Comparison of ENCODE assay signal across 2 cellular contexts in genomic region chr10:113776553-113776952, GRCh38.
A peak's percentile ranks its signal among the peaks of the same experiment; 100 is the strongest.
TF ChIP-seq lines count a peak whose summit lies in the region.

No MANE protein-coding gene starts in this region.

TF ChIP-seq in HepG2, 621 proteins besides CTCF, POLR2A, EP300 and RAD21:
- peak; percentile 87 for TF ChIP-seq ATF7 (IDR thresholded peaks at IDR 0.05)
- TF ChIP-seq ATF7 (CRISPR knock-in tag; IDR thresholded peaks at IDR 0.05): no peak
- TF ChIP-seq CENPX (CRISPR knock-in tag; IDR thresholded peaks at IDR 0.05): no peak

TF ChIP-seq in K562, 482 proteins besides CTCF, POLR2A, EP300 and RAD21:
- no peak for TF ChIP-seq HDAC3 (IDR thresholded peaks at IDR 0.05; ENCODE audit: borderline replicate concordance, partially characterized antibody)
- TF ChIP-seq, protein P1, sequence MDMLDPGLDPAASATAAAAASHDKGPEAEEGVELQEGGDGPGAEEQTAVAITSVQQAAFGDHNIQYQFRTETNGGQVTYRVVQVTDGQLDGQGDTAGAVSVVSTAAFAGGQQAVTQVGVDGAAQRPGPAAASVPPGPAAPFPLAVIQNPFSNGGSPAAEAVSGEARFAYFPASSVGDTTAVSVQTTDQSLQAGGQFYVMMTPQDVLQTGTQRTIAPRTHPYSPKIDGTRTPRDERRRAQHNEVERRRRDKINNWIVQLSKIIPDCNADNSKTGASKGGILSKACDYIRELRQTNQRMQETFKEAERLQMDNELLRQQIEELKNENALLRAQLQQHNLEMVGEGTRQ (CRISPR knock-in tag; IDR thresholded peaks at IDR 0.05): no peak
- TF ChIP-seq, protein P2, sequence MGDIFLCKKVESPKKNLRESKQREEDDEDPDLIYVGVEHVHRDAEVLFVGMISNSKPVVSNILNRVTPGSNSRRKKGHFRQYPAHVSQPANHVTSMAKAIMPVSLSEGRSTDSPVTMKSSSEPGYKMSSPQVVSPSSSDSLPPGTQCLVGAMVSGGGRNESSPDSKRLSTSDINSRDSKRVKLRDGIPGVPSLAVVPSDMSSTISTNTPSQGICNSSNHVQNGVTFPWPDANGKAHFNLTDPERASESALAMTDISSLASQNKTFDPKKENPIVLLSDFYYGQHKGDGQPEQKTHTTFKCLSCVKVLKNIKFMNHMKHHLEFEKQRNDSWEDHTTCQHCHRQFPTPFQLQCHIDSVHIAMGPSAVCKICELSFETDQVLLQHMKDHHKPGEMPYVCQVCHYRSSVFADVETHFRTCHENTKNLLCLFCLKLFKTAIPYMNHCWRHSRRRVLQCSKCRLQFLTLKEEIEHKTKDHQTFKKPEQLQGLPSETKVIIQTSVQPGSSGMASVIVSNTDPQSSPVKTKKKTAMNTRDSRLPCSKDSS (IDR thresholded peaks at IDR 0.05; ENCODE audit: low read depth, partially characterized antibody): no peak
- peak; percentile 17; the same call in 1 of the 2 replicates for TF ChIP-seq ATF3 (IDR thresholded peaks at IDR 0.05)
- no peak for TF ChIP-seq ATF3 (CRISPR knock-in tag; conservative IDR thresholded peaks at IDR 0.05)
- TF ChIP-seq NBN (IDR thresholded peaks at IDR 0.05; ENCODE audit: low read depth): no peak
- TF ChIP-seq MEF2D (tag; conservative IDR thresholded peaks at IDR 0.05; ENCODE audit: low read depth): no peak
- no peak for TF ChIP-seq ZNF707 (CRISPR knock-in tag; conservative IDR thresholded peaks at IDR 0.05)
- no peak for TF ChIP-seq ZNF79 (CRISPR knock-in tag; IDR thresholded peaks at IDR 0.05; ENCODE audit: low read depth)
